ENCODE assay signal across 2 cellular contexts in the genomic region with DNA sequence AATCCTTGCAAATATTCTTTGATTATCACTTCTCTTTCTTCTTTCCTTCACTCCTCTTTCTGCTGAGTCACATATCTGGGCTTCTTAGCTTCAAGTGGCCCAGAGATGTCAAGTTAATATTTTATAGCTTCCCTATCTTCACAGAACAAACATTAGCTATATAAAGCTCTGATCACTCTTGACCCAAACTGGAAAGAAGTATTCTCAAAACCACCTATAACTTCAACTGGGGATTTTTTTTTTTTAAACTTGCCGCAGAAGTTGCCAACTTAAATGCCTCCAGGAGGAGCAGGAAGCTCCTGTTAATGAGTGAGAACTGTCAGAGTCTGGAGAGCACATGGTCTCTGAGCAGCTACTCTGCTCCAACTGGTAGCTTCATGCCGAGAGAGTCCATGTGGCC.
TF ChIP-seq lines count a peak whose summit lies in the region.

No MANE protein-coding gene starts in this region.

TF ChIP-seq in A549, 52 proteins besides CTCF, POLR2A, EP300 and RAD21 (continued from another document):
- TF ChIP-seq, protein P1, sequence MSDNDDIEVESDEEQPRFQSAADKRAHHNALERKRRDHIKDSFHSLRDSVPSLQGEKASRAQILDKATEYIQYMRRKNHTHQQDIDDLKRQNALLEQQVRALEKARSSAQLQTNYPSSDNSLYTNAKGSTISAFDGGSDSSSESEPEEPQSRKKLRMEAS (IDR thresholded peaks at IDR 0.05): peak; percentile 76
- TF ChIP-seq SREBF2 (IDR thresholded peaks at IDR 0.05): no peak
- TF ChIP-seq MAFK (IDR thresholded peaks at IDR 0.05; ENCODE audit: partially characterized antibody): peak; percentile 95
- peak; percentile 69 for TF ChIP-seq NFE2L2 (conservative IDR thresholded peaks at IDR 0.05; ENCODE audit: low read length)
- TF ChIP-seq, protein P2, sequence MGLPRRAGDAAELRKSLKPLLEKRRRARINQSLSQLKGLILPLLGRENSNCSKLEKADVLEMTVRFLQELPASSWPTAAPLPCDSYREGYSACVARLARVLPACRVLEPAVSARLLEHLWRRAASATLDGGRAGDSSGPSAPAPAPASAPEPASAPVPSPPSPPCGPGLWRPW (IDR thresholded peaks at IDR 0.05): no peak

TF ChIP-seq in GM23338, 12 proteins besides CTCF, POLR2A, EP300 and RAD21 (continued from another document):
- TF ChIP-seq, protein P3, sequence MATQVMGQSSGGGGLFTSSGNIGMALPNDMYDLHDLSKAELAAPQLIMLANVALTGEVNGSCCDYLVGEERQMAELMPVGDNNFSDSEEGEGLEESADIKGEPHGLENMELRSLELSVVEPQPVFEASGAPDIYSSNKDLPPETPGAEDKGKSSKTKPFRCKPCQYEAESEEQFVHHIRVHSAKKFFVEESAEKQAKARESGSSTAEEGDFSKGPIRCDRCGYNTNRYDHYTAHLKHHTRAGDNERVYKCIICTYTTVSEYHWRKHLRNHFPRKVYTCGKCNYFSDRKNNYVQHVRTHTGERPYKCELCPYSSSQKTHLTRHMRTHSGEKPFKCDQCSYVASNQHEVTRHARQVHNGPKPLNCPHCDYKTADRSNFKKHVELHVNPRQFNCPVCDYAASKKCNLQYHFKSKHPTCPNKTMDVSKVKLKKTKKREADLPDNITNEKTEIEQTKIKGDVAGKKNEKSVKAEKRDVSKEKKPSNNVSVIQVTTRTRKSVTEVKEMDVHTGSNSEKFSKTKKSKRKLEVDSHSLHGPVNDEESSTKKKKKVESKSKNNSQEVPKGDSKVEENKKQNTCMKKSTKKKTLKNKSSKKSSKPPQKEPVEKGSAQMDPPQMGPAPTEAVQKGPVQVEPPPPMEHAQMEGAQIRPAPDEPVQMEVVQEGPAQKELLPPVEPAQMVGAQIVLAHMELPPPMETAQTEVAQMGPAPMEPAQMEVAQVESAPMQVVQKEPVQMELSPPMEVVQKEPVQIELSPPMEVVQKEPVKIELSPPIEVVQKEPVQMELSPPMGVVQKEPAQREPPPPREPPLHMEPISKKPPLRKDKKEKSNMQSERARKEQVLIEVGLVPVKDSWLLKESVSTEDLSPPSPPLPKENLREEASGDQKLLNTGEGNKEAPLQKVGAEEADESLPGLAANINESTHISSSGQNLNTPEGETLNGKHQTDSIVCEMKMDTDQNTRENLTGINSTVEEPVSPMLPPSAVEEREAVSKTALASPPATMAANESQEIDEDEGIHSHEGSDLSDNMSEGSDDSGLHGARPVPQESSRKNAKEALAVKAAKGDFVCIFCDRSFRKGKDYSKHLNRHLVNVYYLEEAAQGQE (IDR thresholded peaks at IDR 0.05; ENCODE audit: unreplicated experiment): no peak
- TF ChIP-seq JUNB (IDR thresholded peaks at IDR 0.05; ENCODE audit: unreplicated experiment): no peak
- TF ChIP-seq ZNF331 (CRISPR knock-in tag; IDR thresholded peaks at IDR 0.05; ENCODE audit: low read depth): no peak
- no peak for TF ChIP-seq EZH2 (IDR thresholded peaks at IDR 0.05; ENCODE audit: low read depth, unreplicated experiment)
- no peak for TF ChIP-seq STAT1 (IDR thresholded peaks at IDR 0.05; ENCODE audit: unreplicated experiment)
- TF ChIP-seq, protein P4, sequence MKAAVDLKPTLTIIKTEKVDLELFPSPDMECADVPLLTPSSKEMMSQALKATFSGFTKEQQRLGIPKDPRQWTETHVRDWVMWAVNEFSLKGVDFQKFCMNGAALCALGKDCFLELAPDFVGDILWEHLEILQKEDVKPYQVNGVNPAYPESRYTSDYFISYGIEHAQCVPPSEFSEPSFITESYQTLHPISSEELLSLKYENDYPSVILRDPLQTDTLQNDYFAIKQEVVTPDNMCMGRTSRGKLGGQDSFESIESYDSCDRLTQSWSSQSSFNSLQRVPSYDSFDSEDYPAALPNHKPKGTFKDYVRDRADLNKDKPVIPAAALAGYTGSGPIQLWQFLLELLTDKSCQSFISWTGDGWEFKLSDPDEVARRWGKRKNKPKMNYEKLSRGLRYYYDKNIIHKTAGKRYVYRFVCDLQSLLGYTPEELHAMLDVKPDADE (IDR thresholded peaks at IDR 0.05): no peak
- TF ChIP-seq, protein P5, sequence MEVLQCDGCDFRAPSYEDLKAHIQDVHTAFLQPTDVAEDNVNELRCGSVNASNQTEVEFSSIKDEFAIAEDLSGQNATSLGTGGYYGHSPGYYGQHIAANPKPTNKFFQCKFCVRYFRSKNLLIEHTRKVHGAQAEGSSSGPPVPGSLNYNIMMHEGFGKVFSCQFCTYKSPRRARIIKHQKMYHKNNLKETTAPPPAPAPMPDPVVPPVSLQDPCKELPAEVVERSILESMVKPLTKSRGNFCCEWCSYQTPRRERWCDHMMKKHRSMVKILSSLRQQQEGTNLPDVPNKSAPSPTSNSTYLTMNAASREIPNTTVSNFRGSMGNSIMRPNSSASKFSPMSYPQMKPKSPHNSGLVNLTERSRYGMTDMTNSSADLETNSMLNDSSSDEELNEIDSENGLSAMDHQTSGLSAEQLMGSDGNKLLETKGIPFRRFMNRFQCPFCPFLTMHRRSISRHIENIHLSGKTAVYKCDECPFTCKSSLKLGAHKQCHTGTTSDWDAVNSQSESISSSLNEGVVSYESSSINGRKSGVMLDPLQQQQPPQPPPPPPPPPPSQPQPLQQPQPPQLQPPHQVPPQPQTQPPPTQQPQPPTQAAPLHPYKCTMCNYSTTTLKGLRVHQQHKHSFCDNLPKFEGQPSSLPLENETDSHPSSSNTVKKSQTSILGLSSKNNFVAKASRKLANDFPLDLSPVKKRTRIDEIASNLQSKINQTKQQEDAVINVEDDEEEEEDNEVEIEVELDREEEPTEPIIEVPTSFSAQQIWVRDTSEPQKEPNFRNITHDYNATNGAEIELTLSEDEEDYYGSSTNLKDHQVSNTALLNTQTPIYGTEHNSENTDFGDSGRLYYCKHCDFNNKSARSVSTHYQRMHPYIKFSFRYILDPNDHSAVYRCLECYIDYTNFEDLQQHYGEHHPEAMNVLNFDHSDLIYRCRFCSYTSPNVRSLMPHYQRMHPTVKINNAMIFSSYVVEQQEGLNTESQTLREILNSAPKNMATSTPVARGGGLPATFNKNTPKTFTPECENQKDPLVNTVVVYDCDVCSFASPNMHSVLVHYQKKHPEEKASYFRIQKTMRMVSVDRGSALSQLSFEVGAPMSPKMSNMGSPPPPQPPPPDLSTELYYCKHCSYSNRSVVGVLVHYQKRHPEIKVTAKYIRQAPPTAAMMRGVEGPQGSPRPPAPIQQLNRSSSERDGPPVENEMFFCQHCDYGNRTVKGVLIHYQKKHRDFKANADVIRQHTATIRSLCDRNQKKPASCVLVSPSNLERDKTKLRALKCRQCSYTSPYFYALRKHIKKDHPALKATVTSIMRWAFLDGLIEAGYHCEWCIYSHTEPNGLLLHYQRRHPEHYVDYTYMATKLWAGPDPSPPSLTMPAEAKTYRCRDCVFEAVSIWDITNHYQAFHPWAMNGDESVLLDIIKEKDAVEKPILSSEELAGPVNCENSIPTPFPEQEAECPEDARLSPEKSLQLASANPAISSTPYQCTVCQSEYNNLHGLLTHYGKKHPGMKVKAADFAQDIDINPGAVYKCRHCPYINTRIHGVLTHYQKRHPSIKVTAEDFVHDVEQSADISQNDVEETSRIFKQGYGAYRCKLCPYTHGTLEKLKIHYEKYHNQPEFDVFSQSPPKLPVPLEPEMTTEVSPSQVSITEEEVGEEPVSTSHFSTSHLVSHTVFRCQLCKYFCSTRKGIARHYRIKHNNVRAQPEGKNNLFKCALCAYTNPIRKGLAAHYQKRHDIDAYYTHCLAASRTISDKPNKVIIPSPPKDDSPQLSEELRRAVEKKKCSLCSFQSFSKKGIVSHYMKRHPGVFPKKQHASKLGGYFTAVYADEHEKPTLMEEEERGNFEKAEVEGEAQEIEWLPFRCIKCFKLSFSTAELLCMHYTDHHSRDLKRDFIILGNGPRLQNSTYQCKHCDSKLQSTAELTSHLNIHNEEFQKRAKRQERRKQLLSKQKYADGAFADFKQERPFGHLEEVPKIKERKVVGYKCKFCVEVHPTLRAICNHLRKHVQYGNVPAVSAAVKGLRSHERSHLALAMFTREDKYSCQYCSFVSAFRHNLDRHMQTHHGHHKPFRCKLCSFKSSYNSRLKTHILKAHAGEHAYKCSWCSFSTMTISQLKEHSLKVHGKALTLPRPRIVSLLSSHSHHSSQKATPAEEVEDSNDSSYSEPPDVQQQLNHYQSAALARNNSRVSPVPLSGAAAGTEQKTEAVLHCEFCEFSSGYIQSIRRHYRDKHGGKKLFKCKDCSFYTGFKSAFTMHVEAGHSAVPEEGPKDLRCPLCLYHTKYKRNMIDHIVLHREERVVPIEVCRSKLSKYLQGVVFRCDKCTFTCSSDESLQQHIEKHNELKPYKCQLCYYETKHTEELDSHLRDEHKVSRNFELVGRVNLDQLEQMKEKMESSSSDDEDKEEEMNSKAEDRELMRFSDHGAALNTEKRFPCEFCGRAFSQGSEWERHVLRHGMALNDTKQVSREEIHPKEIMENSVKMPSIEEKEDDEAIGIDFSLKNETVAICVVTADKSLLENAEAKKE (CRISPR knock-in tag; IDR thresholded peaks at IDR 0.05): no peak
- no peak for TF ChIP-seq POLR2AphosphoS5 (IDR thresholded peaks at IDR 0.05; ENCODE audit: low read depth)
